ENCODE assay signal across 9 cellular contexts in the genomic region with DNA sequence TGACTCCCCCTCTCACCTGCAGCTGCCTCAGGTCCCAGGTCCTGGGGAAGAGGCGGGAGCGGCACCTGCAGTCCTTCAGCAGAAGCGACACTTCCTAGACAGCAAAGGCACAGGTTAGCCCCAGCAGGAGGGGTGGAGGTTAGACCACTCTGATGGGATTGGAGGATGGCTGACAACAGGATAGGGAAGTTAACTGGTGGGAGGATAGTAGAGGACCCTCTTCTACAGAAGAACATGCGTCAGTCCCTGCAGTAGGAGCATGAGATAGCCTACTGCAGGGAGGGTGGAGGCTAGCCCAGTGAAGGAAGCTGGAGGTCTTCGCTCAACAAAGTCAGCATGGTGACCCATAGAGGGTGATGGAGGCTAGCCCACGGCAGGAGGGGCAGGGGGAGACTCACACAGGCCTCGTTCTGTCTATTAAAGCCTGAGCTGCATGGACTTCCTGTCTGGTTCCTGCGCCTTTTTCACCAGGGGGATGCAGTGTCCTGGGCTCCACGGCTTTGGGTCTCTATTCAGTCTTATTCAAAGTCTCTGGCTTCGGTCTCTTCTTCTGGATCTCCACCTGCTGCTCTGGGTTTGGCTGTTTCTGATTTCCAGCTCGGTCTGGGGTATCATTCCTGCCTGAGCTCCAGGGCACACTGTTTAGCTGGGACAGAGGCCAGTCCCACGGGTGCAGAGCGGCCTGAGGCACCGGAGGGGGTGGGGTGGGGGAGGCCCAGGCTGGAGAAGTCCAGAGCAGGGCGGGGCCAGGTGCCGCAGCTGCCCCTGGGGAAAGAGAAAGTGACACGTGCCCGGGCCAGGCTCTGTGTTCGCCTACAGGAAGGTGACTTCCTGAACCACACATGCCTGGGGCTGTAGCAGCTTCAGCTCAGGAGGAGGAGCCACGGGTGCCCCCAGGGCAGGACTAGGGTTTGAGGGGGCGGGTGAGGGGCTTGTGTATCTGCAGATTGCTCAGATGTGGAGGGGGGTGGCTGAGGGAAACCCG. TPM values are rescaled to one million over a fixed set of nuclear protein-coding genes. Genes with fewer than 3 reads are reported as not detected.
DNase-seq lines count a peak whose midpoint lies in the region; ATAC-seq and TF ChIP-seq lines count a peak whose summit lies in the region.
"Had no signal": no experiment of that assay in that cellular context is flagged by ENCODE, and none has a peak within 500 bp of the region (broad histone marks: within the 10 kb centered on the region; RNA-seq: fewer than 3 reads in every experiment).

No MANE protein-coding gene starts in this region.

- no peak for TF ChIP-seq CTCF in C4-2B (conservative IDR thresholded peaks at IDR 0.05)
- TF ChIP-seq CTCF in psoas muscle (IDR thresholded peaks at IDR 0.05), result no peak

- H3K36me3 Mint-ChIP-seq in naive thymus-derived CD4-positive, alpha-beta T cell, result peaks cover 0 to 5% (median 0%) of the 10 kb centered on the region in 5 donors

- CTCF ChIA-PET in naive thymus-derived CD4-positive, alpha-beta T cell (lab: Charles Lee), result no interaction called here

- H3K36me3 ChIP-seq in naive thymus-derived CD4-positive, alpha-beta T cell (ENCODE audit: control insufficient read depth in 2 of 3, insufficient read depth in 3 of 3, low read length in 3 of 3), result no peaks in the 10 kb centered on the region
- H3K36me3 ChIP-seq in psoas muscle (ENCODE audit: insufficient read depth in 1 of 2, low read depth in 1 of 2), result no peaks in the 10 kb centered on the region
- H3K36me3 ChIP-seq: cardiac muscle cell had no signal

- WGBS in psoas muscle, 3 donors, result 33 to 38% (median 35%) methylated on average over 22 of the region's 22 CpGs

- peak overlapping the region; percentile 73 to 95 (median 89) for H3K27ac Mint-ChIP-seq in naive thymus-derived CD4-positive, alpha-beta T cell

- peaks cover 16 to 18% of the 10 kb centered on the region in 2 donors for H3K4me1 ChIP-seq in naive thymus-derived CD4-positive, alpha-beta T cell (ENCODE audit: control insufficient read depth in 2 of 2, insufficient read depth in 2 of 2, low read length in 2 of 2)
- H3K4me1 ChIP-seq in psoas muscle, result no peaks in the 10 kb centered on the region

- DNase-seq in GM19238 (ENCODE audit: insufficient read length, low spot score) (peak; percentile 62), NCI-H345 (lab: John Stamatoyannopoulos, UW) (peak; percentile 47), psoas muscle (no peak), mesenteric fat pad (ENCODE audit: low spot score) (no peak), cerebellar cortex (ENCODE audit: low spot score) (no peak)
- peak; percentile 43 to 60 for DNase-seq in activated T-cell treated with anti-CD3 and anti-CD28 coated beads, Interleukin-2, amount 50 U/mL, for 48 hours
- peak in 6 of 9 donors; percentile 12 to 49 (median 20) for DNase-seq in naive thymus-derived CD4-positive, alpha-beta T cell

- no peaks in the 10 kb centered on the region for H3K9me3 ChIP-seq in naive thymus-derived CD4-positive, alpha-beta T cell (ENCODE audit: control insufficient read depth in 2 of 3, low read length in 3 of 3)
- H3K9me3 ChIP-seq in psoas muscle, result no peaks in the 10 kb centered on the region

- peaks cover 14 to 34% (median 23%) of the 10 kb centered on the region in 7 donors for H3K4me1 Mint-ChIP-seq in naive thymus-derived CD4-positive, alpha-beta T cell

- POLR2A ChIA-PET in naive thymus-derived CD4-positive, alpha-beta T cell (lab: Charles Lee), result interaction anchor here (0.5 to 2.0 kb wide), 6 partner anchors 12 to 203 kb away, joined by 3 to 6 read pairs (median 4); a partner anchor contains a TSS

- peak overlapping the region; percentile 50 for H3K4me3 ChIP-seq in naive thymus-derived CD4-positive, alpha-beta T cell (ENCODE audit: low read length)
- H3K4me3 ChIP-seq in psoas muscle, result no peak overlapping the region
- H3K4me3 ChIP-seq: cardiac muscle cell had no signal

- no peaks in the 10 kb centered on the region for H3K9me3 Mint-ChIP-seq in naive thymus-derived CD4-positive, alpha-beta T cell

- no peaks in the 10 kb centered on the region for H3K27me3 ChIP-seq in naive thymus-derived CD4-positive, alpha-beta T cell (ENCODE audit: control insufficient read depth in 2 of 2, insufficient read depth in 2 of 2, low read length in 2 of 2)
- peaks cover 0 to 15% (median 2%) of the 10 kb centered on the region in 3 donors for H3K27me3 ChIP-seq in psoas muscle (ENCODE audit: insufficient read depth in 3 of 3, low read length in 2 of 3)

- peak overlapping the region; percentile 59 to 84 (median 78) for H3K4me3 Mint-ChIP-seq in naive thymus-derived CD4-positive, alpha-beta T cell

- intact Hi-C loops in naive thymus-derived CD4-positive, alpha-beta T cell (cut with micrococcal nuclease), result no loop called here
- intact Hi-C loops in psoas muscle (cut with DNase I), result no loop called here

- peaks cover 0 to 3% (median 0%) of the 10 kb centered on the region in 5 donors for H3K27me3 Mint-ChIP-seq in naive thymus-derived CD4-positive, alpha-beta T cell

- H3K27ac ChIP-seq in C4-2B, result peak overlapping the region; percentile 42
- H3K27ac ChIP-seq in naive thymus-derived CD4-positive, alpha-beta T cell (ENCODE audit: low read depth, low read length), result peak overlapping the region; percentile 68
- H3K27ac ChIP-seq in psoas muscle, result no peak overlapping the region
- H3K27ac ChIP-seq: cardiac muscle cell had no signal

- ATAC-seq in naive thymus-derived CD4-positive, alpha-beta T cell, result peak; percentile 72
- no peak for ATAC-seq in psoas muscle

RNA-seq across cellular contexts. Expression of a gene that starts 7.3 kb away (rescaled TPM):
- total RNA-seq in naive thymus-derived CD4-positive, alpha-beta T cell, result not detected
- not detected for polyA plus RNA-seq in naive thymus-derived CD4-positive, alpha-beta T cell
- total RNA-seq in psoas muscle, result not detected
- not detected for polyA plus RNA-seq in psoas muscle
- not detected for total RNA-seq in mesenteric fat pad
- total RNA-seq: cardiac muscle cell had no signal
- polyA plus RNA-seq: cardiac muscle cell had no signal

RNA-seq across cellular contexts. Expression of a gene that starts 11.2 kb away (rescaled TPM):
- not detected for total RNA-seq in naive thymus-derived CD4-positive, alpha-beta T cell
- not detected for polyA plus RNA-seq in naive thymus-derived CD4-positive, alpha-beta T cell
- total RNA-seq in psoas muscle (not detected), mesenteric fat pad (not detected)
- not detected for polyA plus RNA-seq in psoas muscle
- total RNA-seq: cardiac muscle cell had no signal
- polyA plus RNA-seq: cardiac muscle cell had no signal

RNA-seq across cellular contexts. Expression of a gene that starts 30.7 kb away (rescaled TPM):
- not detected for total RNA-seq in naive thymus-derived CD4-positive, alpha-beta T cell
- not detected for polyA plus RNA-seq in naive thymus-derived CD4-positive, alpha-beta T cell
- not detected for total RNA-seq in psoas muscle
- polyA plus RNA-seq in psoas muscle, result not detected
- total RNA-seq in mesenteric fat pad, result not detected
- total RNA-seq: cardiac muscle cell had no signal
- polyA plus RNA-seq: cardiac muscle cell had no signal

RNA-seq across cellular contexts. Expression of a gene that starts 33.4 kb away (rescaled TPM):
- total RNA-seq in naive thymus-derived CD4-positive, alpha-beta T cell, result not detected
- not detected for polyA plus RNA-seq in naive thymus-derived CD4-positive, alpha-beta T cell
- total RNA-seq in psoas muscle, result 1 to 10 TPM in 1 of 4 donors, not detected in 3; 1.3 TPM
- polyA plus RNA-seq in psoas muscle, result not detected
- not detected for total RNA-seq in mesenteric fat pad
- total RNA-seq: cardiac muscle cell had no signal
- polyA plus RNA-seq: cardiac muscle cell had no signal

RNA-seq across cellular contexts. Expression of a gene that starts 40.7 kb away (rescaled TPM):
- not detected for total RNA-seq in naive thymus-derived CD4-positive, alpha-beta T cell
- not detected for polyA plus RNA-seq in naive thymus-derived CD4-positive, alpha-beta T cell
- total RNA-seq in psoas muscle, result under 1 TPM in 1 of 4 donors, not detected in 3; 0.13 TPM
- polyA plus RNA-seq in psoas muscle, result under 1 TPM in 1 of 3 donors, not detected in 2; 0.13 TPM
- total RNA-seq in mesenteric fat pad, result not detected

Comparison
In these comparisons a context has a peak if more than half of its experiments do, and no peak if none do; other contexts are left out.
1. DNase-seq: peak in GM19238 (single experiment), NCI-H345 (single experiment), activated T-cell treated with anti-CD3 and anti-CD28 coated beads, Interleukin-2, amount 50 U/mL, for 48 hours (2 of 2) and naive thymus-derived CD4-positive, alpha-beta T cell (6 of 9); none in psoas muscle (0 of 2), mesenteric fat pad (single experiment) and cerebellar cortex (single experiment).